Comparison of ENCODE assay signal across 1 cellular context in the genomic region with DNA sequence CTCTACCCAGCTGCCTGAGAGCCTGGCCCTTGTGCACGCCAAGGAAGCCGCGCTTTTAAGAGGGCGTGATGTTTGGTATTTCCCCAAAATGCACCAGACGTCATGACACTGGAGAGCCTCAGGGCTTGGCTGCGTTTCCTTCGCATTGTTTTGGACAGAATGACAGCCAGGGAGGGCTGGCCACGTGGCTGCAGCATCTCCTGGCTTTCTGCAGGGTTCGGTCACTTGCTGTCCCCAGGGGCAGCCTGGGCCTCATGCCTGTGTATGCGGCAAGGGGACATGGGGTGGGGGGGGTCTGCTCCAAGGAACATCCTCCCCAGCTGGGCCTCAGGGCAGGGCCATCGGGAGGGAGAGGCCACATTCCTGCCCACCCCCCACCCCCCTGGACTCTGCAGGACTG.
TF ChIP-seq lines count a peak whose summit lies in the region.

No MANE protein-coding gene starts in this region.

TF ChIP-seq in SK-N-SH, 30 proteins besides CTCF, POLR2A, EP300 and RAD21 (continued from another document):
- TF ChIP-seq, protein P1, sequence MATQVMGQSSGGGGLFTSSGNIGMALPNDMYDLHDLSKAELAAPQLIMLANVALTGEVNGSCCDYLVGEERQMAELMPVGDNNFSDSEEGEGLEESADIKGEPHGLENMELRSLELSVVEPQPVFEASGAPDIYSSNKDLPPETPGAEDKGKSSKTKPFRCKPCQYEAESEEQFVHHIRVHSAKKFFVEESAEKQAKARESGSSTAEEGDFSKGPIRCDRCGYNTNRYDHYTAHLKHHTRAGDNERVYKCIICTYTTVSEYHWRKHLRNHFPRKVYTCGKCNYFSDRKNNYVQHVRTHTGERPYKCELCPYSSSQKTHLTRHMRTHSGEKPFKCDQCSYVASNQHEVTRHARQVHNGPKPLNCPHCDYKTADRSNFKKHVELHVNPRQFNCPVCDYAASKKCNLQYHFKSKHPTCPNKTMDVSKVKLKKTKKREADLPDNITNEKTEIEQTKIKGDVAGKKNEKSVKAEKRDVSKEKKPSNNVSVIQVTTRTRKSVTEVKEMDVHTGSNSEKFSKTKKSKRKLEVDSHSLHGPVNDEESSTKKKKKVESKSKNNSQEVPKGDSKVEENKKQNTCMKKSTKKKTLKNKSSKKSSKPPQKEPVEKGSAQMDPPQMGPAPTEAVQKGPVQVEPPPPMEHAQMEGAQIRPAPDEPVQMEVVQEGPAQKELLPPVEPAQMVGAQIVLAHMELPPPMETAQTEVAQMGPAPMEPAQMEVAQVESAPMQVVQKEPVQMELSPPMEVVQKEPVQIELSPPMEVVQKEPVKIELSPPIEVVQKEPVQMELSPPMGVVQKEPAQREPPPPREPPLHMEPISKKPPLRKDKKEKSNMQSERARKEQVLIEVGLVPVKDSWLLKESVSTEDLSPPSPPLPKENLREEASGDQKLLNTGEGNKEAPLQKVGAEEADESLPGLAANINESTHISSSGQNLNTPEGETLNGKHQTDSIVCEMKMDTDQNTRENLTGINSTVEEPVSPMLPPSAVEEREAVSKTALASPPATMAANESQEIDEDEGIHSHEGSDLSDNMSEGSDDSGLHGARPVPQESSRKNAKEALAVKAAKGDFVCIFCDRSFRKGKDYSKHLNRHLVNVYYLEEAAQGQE (IDR thresholded peaks at IDR 0.05; ENCODE audit: low read depth, low read length): no peak
- TF ChIP-seq, protein P2, sequence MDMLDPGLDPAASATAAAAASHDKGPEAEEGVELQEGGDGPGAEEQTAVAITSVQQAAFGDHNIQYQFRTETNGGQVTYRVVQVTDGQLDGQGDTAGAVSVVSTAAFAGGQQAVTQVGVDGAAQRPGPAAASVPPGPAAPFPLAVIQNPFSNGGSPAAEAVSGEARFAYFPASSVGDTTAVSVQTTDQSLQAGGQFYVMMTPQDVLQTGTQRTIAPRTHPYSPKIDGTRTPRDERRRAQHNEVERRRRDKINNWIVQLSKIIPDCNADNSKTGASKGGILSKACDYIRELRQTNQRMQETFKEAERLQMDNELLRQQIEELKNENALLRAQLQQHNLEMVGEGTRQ (IDR thresholded peaks at IDR 0.05; ENCODE audit: borderline replicate concordance, low read depth, low read length): no peak
